8 cellular contexts compared by ENCODE assay signal in genomic region chr21:18041012-18041411, GRCh38.
A peak's percentile ranks its signal among the peaks of the same experiment; 100 is the strongest.
DNase-seq lines count a peak whose midpoint lies in the region; ATAC-seq and TF ChIP-seq lines count a peak whose summit lies in the region.

No MANE protein-coding gene starts in this region.

- H3K4me2 ChIP-seq in HCT116 (ENCODE audit: low read length), result no peak overlapping the region

- no peak overlapping the region for H2AFZ ChIP-seq in HCT116 (ENCODE audit: low read depth, low read length, poor library complexity, severe bottlenecking)

- POLR2A ChIA-PET in HCT116 (lab: Charles Lee), result no interaction called here

- no peaks in the 10 kb centered on the region for H4K20me1 ChIP-seq in HCT116 (ENCODE audit: insufficient read depth)

- CTCF ChIA-PET in HCT116 (lab: Charles Lee), result no interaction called here

- TF ChIP-seq RAD21 in HCT116 (IDR thresholded peaks at IDR 0.05; ENCODE audit: low read depth), result no peak

- H3K27me3 ChIP-seq in HCT116 (ENCODE audit: insufficient read depth, low read length), result no peaks in the 10 kb centered on the region

- intact Hi-C loops in HCT116 (cut with micrococcal nuclease), result no loop called here
- intact Hi-C loops in sciatic nerve (cut with DNase I), result no loop called here

- no TSS peak for BruUV-seq in HCT116 (replicated peaks; lab: Mats Ljungman, UMichigan)

- no peaks in the 10 kb centered on the region for H3K36me3 ChIP-seq in HCT116 (ENCODE audit: control insufficient read depth in 1 of 2, insufficient read depth in 2 of 2, low read length in 2 of 2)

- no peaks in the 10 kb centered on the region for H3K9me2 ChIP-seq in HCT116 (ENCODE audit: insufficient read depth)

- H3K9ac ChIP-seq in HCT116 (ENCODE audit: low read length), result no peak overlapping the region

- TF ChIP-seq CTCF in HCT116 (IDR thresholded peaks at IDR 0.05 in 2 of 3, conservative IDR thresholded peaks at IDR 0.05 in 1 of 3; ENCODE audit: borderline replicate concordance in 1 of 3, insufficient read depth in 1 of 3, low read depth in 2 of 3, low read length in 2 of 3), result peak in 2 of 3 experiments; percentile 19 to 28; a peak in 2 of 6 replicates

- peaks cover 7 to 45% of the 10 kb centered on the region in 2 experiments; a peak in 3 of 4 replicates for H3K9me3 ChIP-seq in HCT116 (ENCODE audit: control insufficient read depth in 1 of 2, insufficient read depth in 1 of 2, low read depth in 1 of 2, low read length in 2 of 2)

- no peak for ATAC-seq in HCT116
- ATAC-seq in sciatic nerve, result peak; percentile 51
- no peak for ATAC-seq in GM19328 (IDR thresholded peaks at IDR 0.05; ENCODE audit: unreplicated experiment)
- ATAC-seq in HG03095 (IDR thresholded peaks at IDR 0.05; ENCODE audit: unreplicated experiment), result no peak

- H3K4me1 ChIP-seq in HCT116 (ENCODE audit: control insufficient read depth in 1 of 2, insufficient read depth in 2 of 2, low read length in 2 of 2), result no peaks in the 10 kb centered on the region

- H3K79me2 ChIP-seq in HCT116 (ENCODE audit: insufficient read depth, low read length), result no peaks in the 10 kb centered on the region

- RAD21 ChIA-PET in HCT116 (lab: Charles Lee; ENCODE audit: low non-redundant PET in 1 of 2, low total read pairs in 2 of 2, uncharacterized antibody in 2 of 2, unreplicated experiment in 2 of 2), result no interaction called here

- no peak overlapping the region for H3K27ac ChIP-seq in HCT116 (ENCODE audit: low read depth, low read length)

- H3K4me3 ChIP-seq in HCT116 (replicated peaks in 1 of 2; ENCODE audit: low read depth in 1 of 2, low read length in 2 of 2), result no peak overlapping the region

- DNase-seq in Ammon's horn (ENCODE audit: low spot score), result peak; percentile 21
- DNase-seq in HCT116 (ENCODE audit: low read depth, low spot score), result no peak
- peak; percentile 63 for DNase-seq in NCI-H345 (lab: John Stamatoyannopoulos, UW)
- peak; percentile 13 for DNase-seq in dermis blood vessel endothelial cell
- DNase-seq in sciatic nerve (ENCODE audit: low spot score), result no peak
- DNase-seq in activated CD4-positive, alpha-beta T cell treated with anti-CD3 and anti-CD28 coated beads for 1 hour, result no peak

- no peak for TF ChIP-seq POLR2A in HCT116 (IDR thresholded peaks at IDR 0.05; ENCODE audit: borderline replicate concordance, extremely low read depth, insufficient read depth, insufficient read length)

TF ChIP-seq in HCT116, 20 proteins besides CTCF, POLR2A, EP300 and RAD21:
- TF ChIP-seq ATF3 (IDR thresholded peaks at IDR 0.05), result no peak
- TF ChIP-seq EZH2 (IDR thresholded peaks at IDR 0.05), result no peak
- TF ChIP-seq MAX (IDR thresholded peaks at IDR 0.05), result no peak
- no peak for TF ChIP-seq ELF1 (IDR thresholded peaks at IDR 0.05; ENCODE audit: borderline replicate concordance, low read depth)
- TF ChIP-seq CEBPB (IDR thresholded peaks at IDR 0.05; ENCODE audit: low read depth), result no peak
- TF ChIP-seq ZFX (IDR thresholded peaks at IDR 0.05), result no peak
- TF ChIP-seq CBX3 (IDR thresholded peaks at IDR 0.05; ENCODE audit: low read depth), result no peak
- TF ChIP-seq REST (IDR thresholded peaks at IDR 0.05; ENCODE audit: low read depth), result no peak
- no peak for TF ChIP-seq SRF (IDR thresholded peaks at IDR 0.05; ENCODE audit: low read depth)

Comparison
In these comparisons a context has a peak if more than half of its experiments do, and no peak if none do; other contexts are left out.
1. DNase-seq: peak in Ammon's horn (single experiment), NCI-H345 (single experiment) and dermis blood vessel endothelial cell (single experiment); none in HCT116 (single experiment), sciatic nerve (single experiment) and activated CD4-positive, alpha-beta T cell treated with anti-CD3 and anti-CD28 coated beads for 1 hour (single experiment).